Comparison of ENCODE assay signal across 12 cellular contexts in genomic region chr7:47405286-47405904, GRCh38.
DNase-seq lines count a peak whose midpoint lies in the region; ATAC-seq and TF ChIP-seq lines count a peak whose summit lies in the region.
"Had no signal": no experiment of that assay in that cellular context is flagged by ENCODE, and none has a peak within 500 bp of the region (broad histone marks: within the 10 kb centered on the region; RNA-seq: fewer than 3 reads in every experiment).

No MANE protein-coding gene starts in this region.

- no peak overlapping the region for H3K4me3 ChIP-seq in adrenal gland
- no peak overlapping the region for H3K4me3 ChIP-seq in mucosa of stomach (ENCODE audit: low read length)
- peak overlapping the region; percentile 25 for H3K4me3 ChIP-seq in thoracic aorta
- no peak overlapping the region for H3K4me3 ChIP-seq in H7 (ENCODE audit: insufficient read depth, low read depth, low read length)

- H3K27me3 ChIP-seq in adrenal gland (no peaks in the 10 kb centered on the region), mucosa of stomach (ENCODE audit: control insufficient read depth, insufficient read depth, low read length) (no peaks in the 10 kb centered on the region), thoracic aorta (replicated peaks; ENCODE audit: insufficient read depth) (no peaks in the 10 kb centered on the region), H7 (ENCODE audit: control insufficient read depth, insufficient read depth, low read length) (no peaks in the 10 kb centered on the region)

- intact Hi-C loops in adrenal gland (cut with DNase I): no loop called here
- intact Hi-C loops in cardiac septum (cut with DNase I): no loop called here

- WGBS in adrenal gland, 4 donors: 53 to 74% (median 60%) methylated on average over 8 of the region's 8 CpGs

- TF ChIP-seq CTCF in adrenal gland (IDR thresholded peaks at IDR 0.05) (no peak), thoracic aorta (IDR thresholded peaks at IDR 0.05) (no peak)

- TF ChIP-seq POLR2A in adrenal gland (IDR thresholded peaks at IDR 0.05): no peak

- H3K9me3 ChIP-seq in adrenal gland (replicated peaks in 1 of 3): no peaks in the 10 kb centered on the region
- no peaks in the 10 kb centered on the region for H3K9me3 ChIP-seq in mucosa of stomach (ENCODE audit: control insufficient read depth, low read length)
- H3K9me3 ChIP-seq in thoracic aorta: no peaks in the 10 kb centered on the region

- peaks cover 19 to 27% of the 10 kb centered on the region in 2 donors for H3K4me1 ChIP-seq in adrenal gland (replicated peaks in 1 of 2)
- H3K4me1 ChIP-seq in mucosa of stomach (ENCODE audit: control insufficient read depth, insufficient read depth, low read length): peaks cover 84% of the 10 kb centered on the region
- peaks cover 14 to 26% of the 10 kb centered on the region in 2 donors for H3K4me1 ChIP-seq in thoracic aorta (ENCODE audit: control insufficient read depth in 1 of 2, low read depth in 2 of 2)

- DNase-seq in adrenal gland (no peak), cardiac septum (ENCODE audit: low spot score) (peak; percentile 44), thoracic aorta (ENCODE audit: low spot score) (no peak), H7 (no peak), SIG-M5 (lab: John Stamatoyannopoulos, UW) (no peak), COLO829 (ENCODE audit: low spot score) (no peak)
- DNase-seq: activated B cell treated with CpG ODN at 0.5 μM for 24 hours; IMR-90; NCI-H774; stimulated activated CD4-positive, alpha-beta T cell treated with anti-CD3 and anti-CD28 coated beads, Interleukin-15, amount 100 ng/mL, for 24 hours had no signal

- H3K27ac ChIP-seq in adrenal gland (peak overlapping the region in 4 of 5 donors; percentile 30 to 92 (median 63)), thoracic aorta (peak overlapping the region; percentile 8 to 51)

- H3K9ac ChIP-seq in mucosa of stomach (ENCODE audit: low read length): peak overlapping the region; percentile 7

- no peak for ATAC-seq in thoracic aorta (ENCODE audit: insufficient number of reproducible peaks, low FRiP score, low read depth)
- ATAC-seq in GM19467 (IDR thresholded peaks at IDR 0.05; ENCODE audit: unreplicated experiment): no peak

- H3K36me3 ChIP-seq in adrenal gland (replicated peaks in 1 of 2) (peaks cover 0 to 38% of the 10 kb centered on the region in 2 donors), mucosa of stomach (ENCODE audit: control insufficient read depth, insufficient read depth, low read length) (no peaks in the 10 kb centered on the region), thoracic aorta (peaks cover 13% of the 10 kb centered on the region), H7 (replicated peaks; ENCODE audit: control insufficient read depth, insufficient read depth, low read length) (no peaks in the 10 kb centered on the region)
